ENCODE assay signal across 2 cellular contexts in genomic region chr1:21510885-21511578, GRCh38.
TF ChIP-seq lines count a peak whose summit lies in the region.

No MANE protein-coding gene starts in this region.

TF ChIP-seq in HepG2, 621 proteins besides CTCF, POLR2A, EP300 and RAD21:
- TF ChIP-seq, protein P1, sequence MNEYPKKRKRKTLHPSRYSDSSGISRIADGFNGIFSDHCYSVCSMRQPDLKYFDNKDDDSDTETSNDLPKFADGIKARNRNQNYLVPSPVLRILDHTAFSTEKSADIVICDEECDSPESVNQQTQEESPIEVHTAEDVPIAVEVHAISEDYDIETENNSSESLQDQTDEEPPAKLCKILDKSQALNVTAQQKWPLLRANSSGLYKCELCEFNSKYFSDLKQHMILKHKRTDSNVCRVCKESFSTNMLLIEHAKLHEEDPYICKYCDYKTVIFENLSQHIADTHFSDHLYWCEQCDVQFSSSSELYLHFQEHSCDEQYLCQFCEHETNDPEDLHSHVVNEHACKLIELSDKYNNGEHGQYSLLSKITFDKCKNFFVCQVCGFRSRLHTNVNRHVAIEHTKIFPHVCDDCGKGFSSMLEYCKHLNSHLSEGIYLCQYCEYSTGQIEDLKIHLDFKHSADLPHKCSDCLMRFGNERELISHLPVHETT (CRISPR knock-in tag; conservative IDR thresholded peaks at IDR 0.05) = no peak
- TF ChIP-seq, protein P2, sequence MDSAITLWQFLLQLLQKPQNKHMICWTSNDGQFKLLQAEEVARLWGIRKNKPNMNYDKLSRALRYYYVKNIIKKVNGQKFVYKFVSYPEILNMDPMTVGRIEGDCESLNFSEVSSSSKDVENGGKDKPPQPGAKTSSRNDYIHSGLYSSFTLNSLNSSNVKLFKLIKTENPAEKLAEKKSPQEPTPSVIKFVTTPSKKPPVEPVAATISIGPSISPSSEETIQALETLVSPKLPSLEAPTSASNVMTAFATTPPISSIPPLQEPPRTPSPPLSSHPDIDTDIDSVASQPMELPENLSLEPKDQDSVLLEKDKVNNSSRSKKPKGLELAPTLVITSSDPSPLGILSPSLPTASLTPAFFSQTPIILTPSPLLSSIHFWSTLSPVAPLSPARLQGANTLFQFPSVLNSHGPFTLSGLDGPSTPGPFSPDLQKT (CRISPR knock-in tag; IDR thresholded peaks at IDR 0.05; ENCODE audit: borderline replicate concordance) = no peak
- peak; percentile 72; the same call in 1 of the 2 replicates for TF ChIP-seq ZNF768 (CRISPR knock-in tag; IDR thresholded peaks at IDR 0.05)

TF ChIP-seq in WTC11, 78 proteins besides CTCF, POLR2A, EP300 and RAD21:
- TF ChIP-seq FOXP4 (CRISPR knock-in tag; IDR thresholded peaks at IDR 0.05) (no peak), KAT7 (CRISPR knock-in tag; IDR thresholded peaks at IDR 0.05; ENCODE audit: borderline replicate concordance) (no peak), IRF2 (CRISPR knock-in tag; IDR thresholded peaks at IDR 0.05; ENCODE audit: borderline replicate concordance, low read depth) (no peak), ATF6 (CRISPR knock-in tag; IDR thresholded peaks at IDR 0.05) (no peak), PRRX2 (CRISPR knock-in tag; IDR thresholded peaks at IDR 0.05) (no peak), ARID4B (CRISPR knock-in tag; IDR thresholded peaks at IDR 0.05; ENCODE audit: borderline replicate concordance) (0 out of 2 replicates have a peak, but pooled peaks have one; percentile 24), NFYB (CRISPR knock-in tag; conservative IDR thresholded peaks at IDR 0.05; ENCODE audit: low read depth) (no peak)
